ENCODE assay signal across 1 cellular context in the genomic region with DNA sequence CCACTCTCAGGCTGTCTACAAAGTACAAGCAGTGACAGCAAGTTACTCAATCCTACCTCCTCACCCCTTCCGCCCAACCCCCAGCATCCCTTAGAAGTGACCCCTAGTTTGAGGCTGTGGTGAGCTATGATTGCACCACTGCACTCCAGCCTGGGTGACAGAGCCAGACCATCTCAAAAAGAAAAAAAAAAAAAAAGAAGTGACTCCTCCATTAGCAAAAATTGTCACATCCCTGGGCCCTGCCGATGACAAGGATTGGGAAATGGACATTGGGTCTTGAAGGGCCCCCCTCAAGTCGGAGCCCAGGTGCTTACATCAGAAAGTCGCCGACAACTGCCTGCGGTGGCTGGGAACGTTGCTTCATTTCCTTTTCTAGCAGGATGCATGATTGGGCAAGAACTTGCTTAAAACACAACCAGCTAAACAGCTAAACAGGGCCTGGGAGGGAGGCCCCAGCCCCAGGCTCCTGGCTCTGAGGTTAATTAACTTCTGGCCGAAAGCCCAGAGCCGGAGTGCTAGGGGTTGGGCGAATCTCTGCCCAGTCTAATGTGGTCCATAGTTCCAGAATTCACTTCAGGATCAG.
A peak's percentile ranks its signal among the peaks of the same experiment; 100 is the strongest.
TF ChIP-seq lines count a peak whose summit lies in the region.

No MANE protein-coding gene starts in this region.

TF ChIP-seq in HepG2, 621 proteins besides CTCF, POLR2A, EP300 and RAD21 (continued from another document and continues in another):
- TF ChIP-seq SRF (IDR thresholded peaks at IDR 0.05; ENCODE audit: low read depth, low read length) (0 out of 2 replicates have a peak, but pooled peaks have one; percentile 4), ZNF142 (CRISPR knock-in tag; IDR thresholded peaks at IDR 0.05) (0 out of 2 replicates have a peak, but pooled peaks have one; percentile 45), MBNL3 (CRISPR knock-in tag; conservative IDR thresholded peaks at IDR 0.05) (no peak), GMEB2 (CRISPR knock-in tag; IDR thresholded peaks at IDR 0.05; ENCODE audit: low read depth) (no peak), ZNF609 (CRISPR knock-in tag; IDR thresholded peaks at IDR 0.05; ENCODE audit: borderline replicate concordance) (0 out of 2 replicates have a peak, but pooled peaks have one; percentile 37), PRMT3 (CRISPR knock-in tag; IDR thresholded peaks at IDR 0.05; ENCODE audit: borderline replicate concordance, low read depth) (no peak), ELF3 (CRISPR knock-in tag; IDR thresholded peaks at IDR 0.05) (peak; percentile 73), SPEN (CRISPR knock-in tag; IDR thresholded peaks at IDR 0.05; ENCODE audit: low read depth) (no peak), REPIN1 (CRISPR knock-in tag; IDR thresholded peaks at IDR 0.05; ENCODE audit: borderline replicate concordance, low read depth) (no peak), ELF1 (CRISPR knock-in tag; IDR thresholded peaks at IDR 0.05) (0 out of 2 replicates have a peak, but pooled peaks have one; percentile 26), MTF2 (CRISPR knock-in tag; IDR thresholded peaks at IDR 0.05; ENCODE audit: borderline replicate concordance) (no peak), SP1 (IDR thresholded peaks at IDR 0.05) (no peak), SP1 (CRISPR knock-in tag; IDR thresholded peaks at IDR 0.05) (no peak), POGK (CRISPR knock-in tag; conservative IDR thresholded peaks at IDR 0.05) (no peak), ZNF362 (CRISPR knock-in tag; IDR thresholded peaks at IDR 0.05; ENCODE audit: borderline replicate concordance) (peak; percentile 64; the same call in 1 of the 2 replicates), ZNF564 (CRISPR knock-in tag; IDR thresholded peaks at IDR 0.05) (no peak), FOXP1 (IDR thresholded peaks at IDR 0.05) (no peak), FOXP1 (CRISPR knock-in tag; IDR thresholded peaks at IDR 0.05) (peak; percentile 77), ZNF317 (CRISPR knock-in tag; IDR thresholded peaks at IDR 0.05) (0 out of 2 replicates have a peak, but pooled peaks have one; percentile 46), HNRNPH1 (optimal IDR thresholded peaks at IDR 0.05; ENCODE audit: low read depth, low read length) (no peak), ZNF282 (IDR thresholded peaks at IDR 0.05; ENCODE audit: partially characterized antibody) (no peak), SIN3B (IDR thresholded peaks at IDR 0.05; ENCODE audit: low read length) (no peak), POLR2AphosphoS2 (IDR thresholded peaks at IDR 0.05; ENCODE audit: low read depth, low read length) (no peak), ZNF460 (CRISPR knock-in tag; IDR thresholded peaks at IDR 0.05; ENCODE audit: borderline replicate concordance) (no peak), TOPORS (CRISPR knock-in tag; IDR thresholded peaks at IDR 0.05) (no peak), NFIB (CRISPR knock-in tag; IDR thresholded peaks at IDR 0.05; ENCODE audit: borderline replicate concordance) (no peak), ELK4 (CRISPR knock-in tag; IDR thresholded peaks at IDR 0.05; ENCODE audit: borderline replicate concordance) (no peak), ZNF12 (CRISPR knock-in tag; IDR thresholded peaks at IDR 0.05) (0 out of 2 replicates have a peak, but pooled peaks have one; percentile 16), SP5 (CRISPR knock-in tag; IDR thresholded peaks at IDR 0.05; ENCODE audit: borderline replicate concordance, low read depth) (no peak; the same call in 1 of the 2 replicates), FOXK2 (IDR thresholded peaks at IDR 0.05) (no peak), RNF219 (CRISPR knock-in tag; IDR thresholded peaks at IDR 0.05) (no peak), ZNF7 (CRISPR knock-in tag; IDR thresholded peaks at IDR 0.05) (no peak), ZFY (CRISPR knock-in tag; IDR thresholded peaks at IDR 0.05) (peak; percentile 56; the same call in 1 of the 2 replicates)
- TF ChIP-seq, protein P1, sequence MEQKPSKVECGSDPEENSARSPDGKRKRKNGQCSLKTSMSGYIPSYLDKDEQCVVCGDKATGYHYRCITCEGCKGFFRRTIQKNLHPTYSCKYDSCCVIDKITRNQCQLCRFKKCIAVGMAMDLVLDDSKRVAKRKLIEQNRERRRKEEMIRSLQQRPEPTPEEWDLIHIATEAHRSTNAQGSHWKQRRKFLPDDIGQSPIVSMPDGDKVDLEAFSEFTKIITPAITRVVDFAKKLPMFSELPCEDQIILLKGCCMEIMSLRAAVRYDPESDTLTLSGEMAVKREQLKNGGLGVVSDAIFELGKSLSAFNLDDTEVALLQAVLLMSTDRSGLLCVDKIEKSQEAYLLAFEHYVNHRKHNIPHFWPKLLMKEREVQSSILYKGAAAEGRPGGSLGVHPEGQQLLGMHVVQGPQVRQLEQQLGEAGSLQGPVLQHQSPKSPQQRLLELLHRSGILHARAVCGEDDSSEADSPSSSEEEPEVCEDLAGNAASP (CRISPR knock-in tag; IDR thresholded peaks at IDR 0.05; ENCODE audit: borderline replicate concordance), result no peak
